20 cellular contexts compared by ENCODE assay signal in the genomic region with DNA sequence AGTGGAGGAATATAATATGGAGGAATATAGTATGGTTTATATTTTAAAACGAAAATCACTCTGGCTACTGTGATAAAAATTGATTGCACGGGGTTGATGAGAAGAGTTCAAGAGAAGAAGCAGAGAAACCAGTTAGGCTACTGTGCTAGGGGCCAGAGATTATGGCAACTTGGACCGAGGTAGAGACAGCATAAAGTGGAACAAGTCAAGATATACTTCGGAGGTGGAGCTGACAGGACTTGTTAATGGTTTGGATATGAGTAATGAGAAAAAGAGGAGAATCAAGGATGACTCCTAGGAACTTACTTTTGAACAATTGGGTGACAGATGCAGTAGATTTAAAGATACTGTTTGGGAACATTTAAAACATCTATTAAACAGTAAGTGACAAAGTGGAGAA.
"Had no signal": no experiment of that assay in that cellular context is flagged by ENCODE, and none has a peak within 500 bp of the region (broad histone marks: within the 10 kb centered on the region; RNA-seq: fewer than 3 reads in every experiment).

No MANE protein-coding gene starts in this region.

- H3K4me3 Mint-ChIP-seq: activated CD4-positive, alpha-beta memory T cell treated with anti-CD3 and anti-CD28 coated beads, Interleukin-2, amount 10 ng/mL, durations not matched to agents 7 days and 5 days; activated CD4-positive, alpha-beta T cell treated with anti-CD3 and anti-CD28 coated beads, Interleukin-2, amount 10 ng/mL, durations not matched to agents 24 days and 14 days; activated naive CD4-positive, alpha-beta T cell treated with anti-CD3 and anti-CD28 coated beads, Interleukin-2, amount 10 ng/mL, durations not matched to agents 7 days and 5 days; dendritic cell treated with granulocyte-macrophage colony-stimulating factor and Interleukin-4, amounts not matched to agents 40 ng/mL and 50 ng/mL, for 4 days; natural killer cell treated with Interleukin-12 subunit alpha and Interleukin-12 subunit beta and Interleukin-15 and Interleukin-18, amount 100 ng/mL, for 72 hours; stimulated activated effector memory CD8-positive, alpha-beta T cell treated with anti-CD3 and anti-CD28 coated beads, Interleukin-12 subunit alpha, Interleukin-12 subunit beta, amount 100 ng/mL, for 72 hours; stimulated activated naive CD8-positive, alpha-beta T cell treated with anti-CD3 and anti-CD28 coated beads, Interleukin-15, amount 100 ng/mL, for 72 hours had no signal

- H3K4me3 ChIP-seq: gastrocnemius medialis, ovary, transverse colon, vagina had no signal

- H3K27ac Mint-ChIP-seq: activated CD4-positive, alpha-beta memory T cell treated with anti-CD3 and anti-CD28 coated beads, Interleukin-2, amount 10 ng/mL, durations not matched to agents 7 days and 5 days; activated CD4-positive, alpha-beta T cell treated with anti-CD3 and anti-CD28 coated beads, Interleukin-2, amount 10 ng/mL, durations not matched to agents 24 days and 14 days; activated naive CD4-positive, alpha-beta T cell treated with anti-CD3 and anti-CD28 coated beads, Interleukin-2, amount 10 ng/mL, durations not matched to agents 7 days and 5 days; natural killer cell treated with Interleukin-12 subunit alpha and Interleukin-12 subunit beta and Interleukin-15 and Interleukin-18, amount 100 ng/mL, for 72 hours; stimulated activated effector memory CD8-positive, alpha-beta T cell treated with anti-CD3 and anti-CD28 coated beads, Interleukin-12 subunit alpha, Interleukin-12 subunit beta, amount 100 ng/mL, for 72 hours; stimulated activated naive CD8-positive, alpha-beta T cell treated with anti-CD3 and anti-CD28 coated beads, Interleukin-15, amount 100 ng/mL, for 72 hours had no signal

- H3K27ac ChIP-seq: gastrocnemius medialis, neutrophil, ovary, transverse colon, vagina had no signal

- DNase-seq: activated CD4-positive, alpha-beta memory T cell treated with anti-CD3 and anti-CD28 coated beads, Interleukin-2, amount 10 ng/mL, durations not matched to agents 7 days and 5 days; activated CD4-positive, alpha-beta T cell treated with anti-CD3 and anti-CD28 coated beads, Interleukin-2, amount 10 ng/mL, durations not matched to agents 24 days and 14 days; activated effector memory CD4-positive, alpha-beta T cell treated with anti-CD3 and anti-CD28 coated beads, Interleukin-2, amount 50 U/mL, for 16 hours; activated naive CD4-positive, alpha-beta T cell treated with anti-CD3 and anti-CD28 coated beads, Interleukin-2, amount 10 ng/mL, durations not matched to agents 7 days and 5 days; amygdala; effector CD4-positive, alpha-beta T cell; gastrocnemius medialis; head of caudate nucleus; hypothalamus; left ventricle myocardium superior; ovary; right cardiac atrium; stimulated activated CD4-positive, alpha-beta T cell treated with anti-CD3 and anti-CD28 coated beads, Interleukin-2, amount 100 ng/mL, for 24 hours; stimulated activated naive CD8-positive, alpha-beta T cell treated with anti-CD3 and anti-CD28 coated beads, Interleukin-15, amount 100 ng/mL, for 72 hours; transverse colon had no signal

- H3K4me1 ChIP-seq: gastrocnemius medialis, transverse colon had no signal

- H3K36me3 ChIP-seq: gastrocnemius medialis, neutrophil, ovary, transverse colon, vagina had no signal

- H3K9me3 Mint-ChIP-seq: activated CD4-positive, alpha-beta memory T cell treated with anti-CD3 and anti-CD28 coated beads, Interleukin-2, amount 10 ng/mL, durations not matched to agents 7 days and 5 days; activated naive CD4-positive, alpha-beta T cell treated with anti-CD3 and anti-CD28 coated beads, Interleukin-2, amount 10 ng/mL, durations not matched to agents 7 days and 5 days; dendritic cell treated with granulocyte-macrophage colony-stimulating factor and Interleukin-4, amounts not matched to agents 40 ng/mL and 50 ng/mL, for 4 days; stimulated activated effector memory CD8-positive, alpha-beta T cell treated with anti-CD3 and anti-CD28 coated beads, Interleukin-12 subunit alpha, Interleukin-12 subunit beta, amount 100 ng/mL, for 72 hours; stimulated activated naive CD8-positive, alpha-beta T cell treated with anti-CD3 and anti-CD28 coated beads, Interleukin-15, amount 100 ng/mL, for 72 hours had no signal

- H3K27me3 Mint-ChIP-seq: dendritic cell treated with granulocyte-macrophage colony-stimulating factor and Interleukin-4, amounts not matched to agents 40 ng/mL and 50 ng/mL, for 4 days; natural killer cell treated with Interleukin-12 subunit alpha and Interleukin-12 subunit beta and Interleukin-15 and Interleukin-18, amount 100 ng/mL, for 72 hours; stimulated activated naive CD8-positive, alpha-beta T cell treated with anti-CD3 and anti-CD28 coated beads, Interleukin-15, amount 100 ng/mL, for 72 hours had no signal

- H3K9me3 ChIP-seq: gastrocnemius medialis, neutrophil, ovary, transverse colon, vagina had no signal

- H3K4me1 Mint-ChIP-seq: stimulated activated effector memory CD8-positive, alpha-beta T cell treated with anti-CD3 and anti-CD28 coated beads, Interleukin-12 subunit alpha, Interleukin-12 subunit beta, amount 100 ng/mL, for 72 hours; stimulated activated naive CD8-positive, alpha-beta T cell treated with anti-CD3 and anti-CD28 coated beads, Interleukin-15, amount 100 ng/mL, for 72 hours had no signal

- H3K27me3 ChIP-seq: gastrocnemius medialis, neutrophil, ovary, transverse colon, vagina had no signal

- H3K36me3 Mint-ChIP-seq: activated naive CD4-positive, alpha-beta T cell treated with anti-CD3 and anti-CD28 coated beads, Interleukin-2, amount 10 ng/mL, durations not matched to agents 7 days and 5 days; natural killer cell treated with Interleukin-12 subunit alpha and Interleukin-12 subunit beta and Interleukin-15 and Interleukin-18, amount 100 ng/mL, for 72 hours; stimulated activated effector memory CD8-positive, alpha-beta T cell treated with anti-CD3 and anti-CD28 coated beads, Interleukin-12 subunit alpha, Interleukin-12 subunit beta, amount 100 ng/mL, for 72 hours had no signal
